Comparison of ENCODE assay signal across 23 cellular contexts in genomic region chr2:71712179-71712818, GRCh38.
"Had no signal": no experiment of that assay in that cellular context is flagged by ENCODE, and none has a peak within 500 bp of the region (broad histone marks: within the 10 kb centered on the region; RNA-seq: fewer than 3 reads in every experiment).

No MANE protein-coding gene starts in this region.

- H3K4me1 ChIP-seq: prostate gland, uterus had no signal

- H3K4me1 Mint-ChIP-seq: immature natural killer cell; memory B cell; naive thymus-derived CD8-positive, alpha-beta T cell; stimulated activated memory B cell treated with anti-CD40 and anti-IgM and Interleukin-4, amounts not matched to agents 10 μg/mL and 1 μg/mL and 100 μg/mL, for 72 hours; stimulated activated naive CD8-positive, alpha-beta T cell treated with anti-CD3 and anti-CD28 coated beads, Interleukin-15, amount 100 ng/mL, for 72 hours had no signal

- H3K36me3 Mint-ChIP-seq: immature natural killer cell; memory B cell; naive thymus-derived CD8-positive, alpha-beta T cell; stimulated activated memory B cell treated with anti-CD40 and anti-IgM and Interleukin-4, amounts not matched to agents 10 μg/mL and 1 μg/mL and 100 μg/mL, for 72 hours; type B pancreatic cell had no signal

- H3K4me3 Mint-ChIP-seq: immature natural killer cell; memory B cell; naive thymus-derived CD8-positive, alpha-beta T cell; stimulated activated memory B cell treated with anti-CD40 and anti-IgM and Interleukin-4, amounts not matched to agents 10 μg/mL and 1 μg/mL and 100 μg/mL, for 72 hours; stimulated activated naive CD8-positive, alpha-beta T cell treated with anti-CD3 and anti-CD28 coated beads, Interleukin-15, amount 100 ng/mL, for 72 hours had no signal

- H3K9me3 Mint-ChIP-seq: immature natural killer cell; memory B cell; naive thymus-derived CD8-positive, alpha-beta T cell; stimulated activated memory B cell treated with anti-CD40 and anti-IgM and Interleukin-4, amounts not matched to agents 10 μg/mL and 1 μg/mL and 100 μg/mL, for 72 hours; stimulated activated naive CD8-positive, alpha-beta T cell treated with anti-CD3 and anti-CD28 coated beads, Interleukin-15, amount 100 ng/mL, for 72 hours; type B pancreatic cell had no signal

- DNase-seq: heart left ventricle; hypothalamus; immature natural killer cell; left ventricle myocardium inferior; naive thymus-derived CD8-positive, alpha-beta T cell; ovary; retina; right cardiac atrium; stimulated activated CD4-positive, alpha-beta T cell treated with anti-CD3 and anti-CD28 coated beads, Interleukin-1b, Interleukin-23, amount 100 ng/mL, for 48 hours; stimulated activated CD4-positive, alpha-beta T cell treated with anti-CD3 and anti-CD28 coated beads, Interleukin-2, amount 100 ng/mL, for 48 hours; stimulated activated CD4-positive, alpha-beta T cell treated with anti-CD3 and anti-CD28 coated beads, Interleukin-4, amount 100 ng/mL, for 4 hours; stimulated activated CD8-positive, alpha-beta memory T cell treated with anti-CD3 and anti-CD28 coated beads, Interleukin-4, amount 100 ng/mL, for 48 hours; stimulated activated naive CD4-positive, alpha-beta T cell treated with Interleukin-2 at 50 U/mL for 16 hours; stimulated activated naive CD8-positive, alpha-beta T cell treated with anti-CD3 and anti-CD28 coated beads, Interleukin-15, amount 100 ng/mL, for 72 hours; substantia nigra; uterus had no signal

- H3K27me3 ChIP-seq: heart left ventricle, ovary, tibial nerve, uterus had no signal

- H3K27ac ChIP-seq: heart left ventricle, left ventricle myocardium inferior, ovary, prostate gland, tibial nerve, uterus had no signal

- ATAC-seq: heart left ventricle; naive thymus-derived CD8-positive, alpha-beta T cell; right cardiac atrium; stimulated activated memory B cell treated with anti-CD40 and anti-IgM and Interleukin-4, amounts not matched to agents 10 μg/mL and 1 μg/mL and 100 μg/mL, for 72 hours; stimulated activated naive CD8-positive, alpha-beta T cell treated with anti-CD3 and anti-CD28 coated beads, Interleukin-15, amount 100 ng/mL, for 72 hours had no signal

- H3K4me3 ChIP-seq: heart left ventricle, left ventricle myocardium inferior, lung, ovary, prostate gland, smooth muscle cell, tibial nerve, uterus had no signal

- H3K9me3 ChIP-seq: heart left ventricle, left ventricle myocardium inferior, ovary, prostate gland, tibial nerve, uterus had no signal

- H3K36me3 ChIP-seq: heart left ventricle, left ventricle myocardium inferior, ovary, prostate gland, tibial nerve, uterus had no signal

- H3K27ac Mint-ChIP-seq: immature natural killer cell; memory B cell; naive thymus-derived CD8-positive, alpha-beta T cell; stimulated activated memory B cell treated with anti-CD40 and anti-IgM and Interleukin-4, amounts not matched to agents 10 μg/mL and 1 μg/mL and 100 μg/mL, for 72 hours; type B pancreatic cell had no signal
